Comparison of ENCODE assay signal across 17 cellular contexts in genomic region chr1:97119260-97119659, GRCh38.
DNase-seq lines count a peak whose midpoint lies in the region; ATAC-seq and TF ChIP-seq lines count a peak whose summit lies in the region.
"Had no signal": no experiment of that assay in that cellular context is flagged by ENCODE, and none has a peak within 500 bp of the region (broad histone marks: within the 10 kb centered on the region; RNA-seq: fewer than 3 reads in every experiment).

No MANE protein-coding gene starts in this region.

- no peaks in the 10 kb centered on the region for H3K9me2 ChIP-seq in neural cell (ENCODE audit: insufficient read depth, low read length)

- H3K36me3 Mint-ChIP-seq in brain, result no peaks in the 10 kb centered on the region

- H3K9ac ChIP-seq in neural cell (ENCODE audit: low read length), result peak overlapping the region; percentile 40
- H3K9ac ChIP-seq: BLaER1 had no signal

- H3F3A ChIP-seq in neural cell (ENCODE audit: insufficient read depth, low read length, poor library complexity, severe bottlenecking), result peaks cover 9% of the 10 kb centered on the region

- H3K4me1 ChIP-seq in heart left ventricle, result no peaks in the 10 kb centered on the region
- H3K4me1 ChIP-seq: BLaER1, Caco-2 had no signal

- peak; percentile 74 for TF ChIP-seq EP300 in neural cell (conservative IDR thresholded peaks at IDR 0.05; ENCODE audit: poor library complexity, severe bottlenecking)

- TF ChIP-seq RAD21 in neural cell (conservative IDR thresholded peaks at IDR 0.05), result peak; percentile 9

- H3K4me2 ChIP-seq in neural cell (ENCODE audit: low read length), result peak overlapping the region; percentile 50
- H3K4me2 ChIP-seq: BLaER1 had no signal

- H3K27me3 ChIP-seq in neural cell (ENCODE audit: insufficient read depth, low read depth, low read length) (no peaks in the 10 kb centered on the region), heart left ventricle (no peaks in the 10 kb centered on the region)
- H3K27me3 ChIP-seq: BLaER1 had no signal

- peak overlapping the region; percentile 28 for H2AFZ ChIP-seq in neural cell (ENCODE audit: low read depth, low read length)

- no peak for TF ChIP-seq POLR2A in heart left ventricle (IDR thresholded peaks at IDR 0.05)

- TF ChIP-seq CTCF in brain (conservative IDR thresholded peaks at IDR 0.05) (no peak), neural cell (IDR thresholded peaks at IDR 0.05; ENCODE audit: poor library complexity, severe bottlenecking) (no peak), heart left ventricle (IDR thresholded peaks at IDR 0.05) (no peak)

- intact Hi-C loops in heart left ventricle (cut with DNase I), result no loop called here

- H4K20me1 ChIP-seq in neural cell (ENCODE audit: insufficient read depth), result no peaks in the 10 kb centered on the region
- H4K20me1 ChIP-seq: BLaER1 had no signal

- H3K9me3 Mint-ChIP-seq in brain, result peaks cover 0 to 3% (median 0%) of the 10 kb centered on the region in 5 experiments
- H3K9me3 Mint-ChIP-seq: CD8-positive, alpha-beta memory T cell had no signal

- WGBS in heart left ventricle, 4 donors, result 74 to 79% (median 78%) methylated on average over 3 of the region's 3 CpGs

- peaks cover 5% of the 10 kb centered on the region for H3K27me3 Mint-ChIP-seq in brain

- peaks cover 39% of the 10 kb centered on the region for H3K4me1 Mint-ChIP-seq in brain
- H3K4me1 Mint-ChIP-seq: CD8-positive, alpha-beta memory T cell had no signal

- no peaks in the 10 kb centered on the region for H3K9me3 ChIP-seq in neural cell (ENCODE audit: low read length)
- H3K9me3 ChIP-seq in heart left ventricle, result no peaks in the 10 kb centered on the region
- H3K9me3 ChIP-seq: BLaER1, Caco-2 had no signal

- H3K79me2 ChIP-seq in neural cell (replicated peaks; ENCODE audit: insufficient read depth, low read length), result no peaks in the 10 kb centered on the region

- H3K4me3 ChIP-seq in neural cell (ENCODE audit: low read length) (peak overlapping the region; percentile 30), heart left ventricle (no peak overlapping the region)
- H3K4me3 ChIP-seq: BLaER1 had no signal

- ATAC-seq in HG03442 (IDR thresholded peaks at IDR 0.05; ENCODE audit: unreplicated experiment), result no peak
- no peak for ATAC-seq in heart left ventricle

- H3K36me3 ChIP-seq in neural cell (ENCODE audit: insufficient read depth, low read length) (no peaks in the 10 kb centered on the region), heart left ventricle (no peaks in the 10 kb centered on the region)
- H3K36me3 ChIP-seq: BLaER1 had no signal

- DNase-seq in NCI-H2107 treated with DMSO at 0.1 percent for 48 hours (lab: John Stamatoyannopoulos, UW; ENCODE audit: unreplicated experiment) (peak; percentile 77), NCI-H2107 (lab: John Stamatoyannopoulos, UW) (no peak), retina (peak; percentile 28), activated gamma-delta T cell treated with Interleukin-2 at 50 U/mL for 16 hours (no peak), heart left ventricle (no peak)
- DNase-seq: AML-193; Caco-2; CD8-positive, alpha-beta memory T cell; DND-41; GDM1; HCEC 1CT; IMR-90 had no signal

- H3K4me3 Mint-ChIP-seq in brain, result peak overlapping the region in 2 of 5 experiments; percentile 3 to 15
- H3K4me3 Mint-ChIP-seq: CD8-positive, alpha-beta memory T cell had no signal

- H3K27ac ChIP-seq in neural cell (ENCODE audit: low read length), result peak overlapping the region; percentile 75
- no peak overlapping the region for H3K27ac ChIP-seq in heart left ventricle
- H3K27ac ChIP-seq: 22Rv1, BLaER1 had no signal

- H3K27ac Mint-ChIP-seq in brain, result peak overlapping the region; percentile 31 to 90 (median 78)
- H3K27ac Mint-ChIP-seq: CD8-positive, alpha-beta memory T cell had no signal

TF ChIP-seq in neural cell, 6 proteins besides CTCF, POLR2A, EP300 and RAD21:
- TF ChIP-seq TAF1 (IDR thresholded peaks at IDR 0.05; ENCODE audit: low read depth), result no peak
- peak; percentile 43 for TF ChIP-seq POLR2AphosphoS5 (IDR thresholded peaks at IDR 0.05)
- no peak for TF ChIP-seq SMC3 (conservative IDR thresholded peaks at IDR 0.05; ENCODE audit: poor library complexity)
- TF ChIP-seq MXI1 (conservative IDR thresholded peaks at IDR 0.05; ENCODE audit: poor library complexity, severe bottlenecking), result peak; percentile 57
- no peak for TF ChIP-seq EZH2 (IDR thresholded peaks at IDR 0.05; ENCODE audit: borderline replicate concordance, insufficient read depth, low read length, poor library complexity, severe bottlenecking)
- TF ChIP-seq REST (IDR thresholded peaks at IDR 0.05; ENCODE audit: borderline replicate concordance), result no peak

Comparison
In these comparisons a context has a peak if more than half of its experiments do, and no peak if none do; other contexts are left out.
1. DNase-seq: peak in NCI-H2107 treated with DMSO at 0.1 percent for 48 hours (single experiment) and retina (single experiment); none in NCI-H2107 (single experiment), activated gamma-delta T cell treated with Interleukin-2 at 50 U/mL for 16 hours (single experiment) and heart left ventricle (0 of 5).